In genomic region chr11:120337896-120338840, GRCh38 we compare ENCODE assay signal across 8 cellular contexts. TPM values are rescaled to one million over a fixed set of nuclear protein-coding genes. Genes with fewer than 3 reads are reported as not detected.
DNase-seq lines count a peak whose midpoint lies in the region; ATAC-seq, FAIRE-seq and TF ChIP-seq lines count a peak whose summit lies in the region.

No MANE protein-coding gene starts in this region.

- H3K4me1 ChIP-seq in CD4-positive, CD25-positive, alpha-beta regulatory T cell (ENCODE audit: control insufficient read depth, insufficient read depth, low read length, poor library complexity, severe bottlenecking), result peaks cover 46% of the 10 kb centered on the region
- H3K4me1 ChIP-seq in lower lobe of right lung (peaks cover 70% of the 10 kb centered on the region), aorta (ENCODE audit: control insufficient read depth in 1 of 2, insufficient read depth in 2 of 2, low read length in 2 of 2) (peaks cover 2 to 5% of the 10 kb centered on the region in 2 donors)

- no peak for ATAC-seq in CD4-positive, CD25-positive, alpha-beta regulatory T cell (ENCODE audit: low read depth in 2 of 2)
- no peak for ATAC-seq in lower lobe of right lung
- ATAC-seq in aorta (ENCODE audit: low FRiP score), result no peak
- ATAC-seq in GM21390 (IDR thresholded peaks at IDR 0.05; ENCODE audit: unreplicated experiment), result no peak

- H3K27me3 ChIP-seq in CD4-positive, CD25-positive, alpha-beta regulatory T cell (ENCODE audit: control insufficient read depth, insufficient read depth, low read length), result peaks cover 21% of the 10 kb centered on the region
- H3K27me3 ChIP-seq in lower lobe of right lung (ENCODE audit: low read depth), result no peaks in the 10 kb centered on the region
- no peaks in the 10 kb centered on the region for H3K27me3 ChIP-seq in aorta (ENCODE audit: control insufficient read depth in 1 of 2, insufficient read depth in 2 of 2, low read length in 1 of 2)

- H3K27ac Mint-ChIP-seq in CD4-positive, CD25-positive, alpha-beta regulatory T cell, result no peak overlapping the region
- peak overlapping the region in 2 of 3 donors; percentile 16 to 63 for H3K27ac Mint-ChIP-seq in IgD-negative memory B cell

- TF ChIP-seq POLR2A in H54 (IDR thresholded peaks at IDR 0.05; ENCODE audit: low read depth, low read length), result no peak

- in situ Hi-C loops in astrocyte of the spinal cord (cut with HindIII; ENCODE audit: low sequenced_read_pairs), result no loop called here

- no peak for TF ChIP-seq CTCF in astrocyte of the spinal cord (IDR thresholded peaks at IDR 0.05; ENCODE audit: low read depth, low read length)
- TF ChIP-seq CTCF in lower lobe of right lung (IDR thresholded peaks at IDR 0.05), result no peak

- 6 to 8% methylated on average over 12 of the region's 12 CpGs for WGBS in aorta, 2 donors

- peak overlapping the region; percentile 83 to 96 (median 95) for H3K4me3 Mint-ChIP-seq in CD4-positive, CD25-positive, alpha-beta regulatory T cell
- peak overlapping the region; percentile 82 to 96 (median 86) for H3K4me3 Mint-ChIP-seq in IgD-negative memory B cell

- peaks cover 0 to 9% of the 10 kb centered on the region in 2 experiments for H3K9me3 ChIP-seq in CD4-positive, CD25-positive, alpha-beta regulatory T cell (ENCODE audit: control insufficient read depth in 2 of 2, low read length in 2 of 2)
- no peaks in the 10 kb centered on the region for H3K9me3 ChIP-seq in lower lobe of right lung
- no peaks in the 10 kb centered on the region for H3K9me3 ChIP-seq in aorta (ENCODE audit: control insufficient read depth, low read length)

- H3K4me3 ChIP-seq in CD4-positive, CD25-positive, alpha-beta regulatory T cell (ENCODE audit: low read depth, low read length), result peak overlapping the region; percentile 81
- H3K4me3 ChIP-seq in astrocyte of the spinal cord (ENCODE audit: low read depth, low read length) (peak overlapping the region; percentile 95), lower lobe of right lung (peak overlapping the region; percentile 91), aorta (ENCODE audit: low read length in 2 of 2) (peak overlapping the region; percentile 70 to 81)

- H3K36me3 ChIP-seq in CD4-positive, CD25-positive, alpha-beta regulatory T cell (ENCODE audit: control insufficient read depth, insufficient read depth, low read length), result no peaks in the 10 kb centered on the region
- H3K36me3 ChIP-seq in lower lobe of right lung, result no peaks in the 10 kb centered on the region
- H3K36me3 ChIP-seq in aorta (ENCODE audit: control insufficient read depth in 1 of 2, insufficient read depth in 2 of 2, low read length in 1 of 2), result no peaks in the 10 kb centered on the region

- peaks cover 0 to 3% (median 0%) of the 10 kb centered on the region in 7 donors for H3K9me3 Mint-ChIP-seq in CD4-positive, CD25-positive, alpha-beta regulatory T cell
- peaks cover 0 to 4% (median 0%) of the 10 kb centered on the region in 3 donors for H3K9me3 Mint-ChIP-seq in IgD-negative memory B cell

- intact Hi-C loops in lower lobe of right lung (cut with DNase I), result no loop called here
- intact Hi-C loops in aorta (cut with DNase I), result loop anchor here (2.0 to 5.0 kb wide), 2 partner anchors 91 to 94 kb away; no protein-coding TSS in a partner anchor

- no peak for FAIRE-seq in H54 (lab: Jason Lieb, UNC)

- DNase-seq in CD4-positive, CD25-positive, alpha-beta regulatory T cell, result no peak
- DNase-seq in astrocyte of the spinal cord (ENCODE audit: low read depth, low spot score), result peak; percentile 32
- DNase-seq in lower lobe of right lung, result no peak
- DNase-seq in aorta, result no peak
- no peak for DNase-seq in H54 (ENCODE audit: insufficient read length, low spot score)
- DNase-seq in GDM1 (lab: John Stamatoyannopoulos, UW), result no peak

- peaks cover 39% of the 10 kb centered on the region for H3K27me3 Mint-ChIP-seq in CD4-positive, CD25-positive, alpha-beta regulatory T cell
- peaks cover 45% of the 10 kb centered on the region for H3K27me3 Mint-ChIP-seq in IgD-negative memory B cell

- H3K27ac ChIP-seq in CD4-positive, CD25-positive, alpha-beta regulatory T cell (ENCODE audit: insufficient read depth, low read length, poor library complexity, severe bottlenecking), result no peak overlapping the region
- peak overlapping the region; percentile 93 for H3K27ac ChIP-seq in lower lobe of right lung
- H3K27ac ChIP-seq in aorta (ENCODE audit: low read depth in 1 of 2, low read length in 2 of 2), result no peak overlapping the region

- peaks cover 26 to 47% (median 35%) of the 10 kb centered on the region in 4 donors for H3K4me1 Mint-ChIP-seq in CD4-positive, CD25-positive, alpha-beta regulatory T cell
- H3K4me1 Mint-ChIP-seq in IgD-negative memory B cell, result peaks cover 19 to 30% (median 20%) of the 10 kb centered on the region in 3 donors

- H3K36me3 Mint-ChIP-seq in CD4-positive, CD25-positive, alpha-beta regulatory T cell, result no peaks in the 10 kb centered on the region
- H3K36me3 Mint-ChIP-seq in IgD-negative memory B cell, result no peaks in the 10 kb centered on the region

RNA-seq across cellular contexts. Expression of gene ARHGEF12, which starts 2.0 kb away (rescaled TPM):
- total RNA-seq in CD4-positive, CD25-positive, alpha-beta regulatory T cell, result 29.7 TPM
- 1 to 10 TPM; 3.2 to 6.6 (median 5.3) TPM for polyA plus RNA-seq in CD4-positive, CD25-positive, alpha-beta regulatory T cell
- polyA plus RNA-seq in IgD-negative memory B cell, result 4.5 TPM
- 121 TPM for total RNA-seq in lower lobe of right lung
- total RNA-seq in aorta, result 100 to 1,000 TPM; 126 to 143 TPM
- polyA plus RNA-seq in aorta, result 10 to 100 TPM; 21.7 to 25.8 TPM

RNA-seq across cellular contexts. Expression of gene TLCD5, which starts 13.1 kb away (rescaled TPM):
- 0.42 TPM for total RNA-seq in CD4-positive, CD25-positive, alpha-beta regulatory T cell
- polyA plus RNA-seq in CD4-positive, CD25-positive, alpha-beta regulatory T cell, result under 1 TPM in 3 of 4 donors, not detected in 1; 0.21 to 0.46 (median 0.29) TPM
- polyA plus RNA-seq in IgD-negative memory B cell (not detected), aorta (1 to 10 TPM; 2.3 to 6.1 TPM)
- total RNA-seq in lower lobe of right lung (3.5 TPM), aorta (10 to 100 TPM in 1 of 2 donors, 1 to 10 TPM in 1; 7.9 to 10.5 TPM)

Comparison
In these comparisons a context has a peak if more than half of its experiments do, and no peak if none do; other contexts are left out.
1. H3K27ac Mint-ChIP-seq: peak in IgD-negative memory B cell (2 of 3); none in CD4-positive, CD25-positive, alpha-beta regulatory T cell (0 of 3).
2. Peak in every context shown above with its lines, with median percentiles within 50 percentile points of each other: H3K4me3 ChIP-seq.